Comparison of ENCODE assay signal across 7 cellular contexts in genomic region chr13:24612726-24613125, GRCh38.
"Had no signal": no experiment of that assay in that cellular context is flagged by ENCODE, and none has a peak within 500 bp of the region (broad histone marks: within the 10 kb centered on the region; RNA-seq: fewer than 3 reads in every experiment).

No MANE protein-coding gene starts in this region.

- DNase-seq: H9, HCEC 1CT, KBM-7 had no signal

- H3K4me3 Mint-ChIP-seq: GM23338, H9 had no signal

- H3K9me3 Mint-ChIP-seq: GM23338, H9, IgD-negative memory B cell had no signal

- H3K27me3 Mint-ChIP-seq: IgD-negative memory B cell had no signal

- H3K27ac ChIP-seq: HL-60 had no signal

- H3K4me3 ChIP-seq: GM23338 had no signal

- ATAC-seq: GM23338, HepG2 had no signal

- H3K36me3 Mint-ChIP-seq: IgD-negative memory B cell had no signal

- H3K27ac Mint-ChIP-seq: GM23338, H9, IgD-negative memory B cell had no signal
